In the genomic region with DNA sequence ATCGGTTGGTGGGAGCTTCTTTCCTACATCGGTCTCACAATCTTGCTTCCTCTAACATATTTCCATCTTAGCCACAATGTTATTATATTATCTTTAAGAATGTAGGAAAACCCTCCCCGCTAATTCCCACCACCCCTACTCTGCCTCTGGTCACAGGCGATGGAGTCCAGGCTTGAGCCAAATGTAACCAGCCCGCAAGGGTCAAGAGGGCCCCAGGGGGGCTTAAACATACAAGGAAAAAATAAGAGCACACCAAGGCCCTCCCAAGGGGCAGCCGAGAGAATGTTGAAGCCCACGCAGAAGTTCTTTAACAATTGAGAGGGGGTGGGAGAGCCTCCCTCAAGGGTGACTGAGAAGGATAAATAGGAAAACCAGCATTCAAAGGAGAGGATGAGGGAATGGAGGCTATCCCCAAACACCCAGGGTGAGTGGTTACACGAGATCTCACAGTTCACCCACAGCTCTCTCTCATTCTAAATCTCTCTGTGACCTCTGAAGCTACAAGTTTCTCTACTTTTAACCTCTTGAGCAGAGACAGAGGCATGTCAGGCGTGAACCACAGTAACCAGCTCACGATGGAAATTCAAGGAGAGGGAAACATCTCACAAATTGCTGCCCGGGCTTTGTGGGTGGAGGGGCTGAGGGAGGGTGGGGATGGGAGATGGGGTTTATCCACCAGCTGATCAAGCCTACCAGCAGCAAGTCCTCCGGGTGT, we compare ENCODE assay signal across 13 cellular contexts. TPM values are rescaled to one million over a fixed set of nuclear protein-coding genes. Genes with fewer than 3 reads are reported as not detected.
A peak's percentile ranks its signal among the peaks of the same experiment; 100 is the strongest.
DNase-seq lines count a peak whose midpoint lies in the region; ATAC-seq, FAIRE-seq and TF ChIP-seq lines count a peak whose summit lies in the region.
"Had no signal": no experiment of that assay in that cellular context is flagged by ENCODE, and none has a peak within 500 bp of the region (broad histone marks: within the 10 kb centered on the region; RNA-seq: fewer than 3 reads in every experiment).

No MANE protein-coding gene starts in this region.

- peaks cover 6 to 89% of the 10 kb centered on the region in 2 donors for H3K27me3 ChIP-seq in left lung
- H3K27me3 ChIP-seq in tibial nerve, result no peaks in the 10 kb centered on the region
- H3K27me3 ChIP-seq: colonic mucosa, Peyer's patch had no signal

- FAIRE-seq in HTR-8/SVneo (lab: Jason Lieb, UNC), result peak; percentile 33
- FAIRE-seq: TTC549 had no signal

- intact Hi-C loops in left lung (cut with DNase I), result no loop called here
- intact Hi-C loops in Calu3 (cut with micrococcal nuclease; ENCODE audit: unreplicated experiment), result no loop called here

- no peak for TF ChIP-seq EP300 in tibial nerve (IDR thresholded peaks at IDR 0.05)

- H3K27me3 Mint-ChIP-seq in T-cell, result peaks cover 4 to 8% of the 10 kb centered on the region in 2 donors
- H3K27me3 Mint-ChIP-seq in Calu3 (ENCODE audit: unreplicated experiment), result no peaks in the 10 kb centered on the region

- H3K36me3 ChIP-seq in left lung (no peaks in the 10 kb centered on the region), tibial nerve (no peaks in the 10 kb centered on the region)
- H3K36me3 ChIP-seq: colonic mucosa, Peyer's patch had no signal

- DNase-seq in HTR-8/SVneo (ENCODE audit: insufficient read length, low spot score) (no peak), brain pericyte (ENCODE audit: low read depth, low spot score) (peak; percentile 83), left lung (no peak), tibial nerve (ENCODE audit: low spot score in 2 of 2) (no peak), T-cell (no peak), NCI-H1694 treated with DMSO at 0.1 percent for 48 hours (lab: John Stamatoyannopoulos, UW) (no peak), Calu3 (no peak)
- DNase-seq: activated T-cell treated with anti-CD3 and anti-CD28 coated beads, Interleukin-2, amount 50 U/mL, for 72 hours; colonic mucosa; naive B cell; Peyer's patch had no signal

- no peak for TF ChIP-seq POLR2A in tibial nerve (IDR thresholded peaks at IDR 0.05)

- H3K36me3 Mint-ChIP-seq in T-cell (no peaks in the 10 kb centered on the region), Calu3 (ENCODE audit: insufficient read depth, unreplicated experiment) (no peaks in the 10 kb centered on the region)
- H3K36me3 Mint-ChIP-seq: naive B cell had no signal

- ATAC-seq in left lung (no peak), T-cell (replicated peaks in 1 of 4) (no peak), GM18873 (IDR thresholded peaks at IDR 0.05; ENCODE audit: low FRiP score, unreplicated experiment) (no peak)
- ATAC-seq: activated T-cell treated with anti-CD3 and anti-CD28 coated beads, Interleukin-2, amount 50 U/mL, for 72 hours had no signal

- WGBS in tibial nerve, 2 donors, result 55 to 56% methylated on average over 12 of the region's 12 CpGs

- H3K9me3 ChIP-seq in left lung (no peaks in the 10 kb centered on the region), tibial nerve (no peaks in the 10 kb centered on the region)
- H3K9me3 ChIP-seq: colonic mucosa, Peyer's patch had no signal

- H3K4me1 ChIP-seq in left lung, result peaks cover 0 to 4% of the 10 kb centered on the region in 2 donors
- H3K4me1 ChIP-seq in tibial nerve, result peaks cover 0 to 61% (median 11%) of the 10 kb centered on the region in 4 donors
- H3K4me1 ChIP-seq: colonic mucosa had no signal

- H3K9me3 Mint-ChIP-seq in T-cell (no peaks in the 10 kb centered on the region), Calu3 (ENCODE audit: low read depth, unreplicated experiment) (no peaks in the 10 kb centered on the region)
- H3K9me3 Mint-ChIP-seq: activated T-cell treated with anti-CD3 and anti-CD28 coated beads, Interleukin-2, amount 50 U/mL, for 72 hours; naive B cell had no signal

- no TSS peak for BruUV-seq in Calu3 (replicated peaks; lab: Mats Ljungman, UMichigan)

- CTCF ChIA-PET in T-cell (lab: Charles Lee) (interaction anchor here in 1 of 2 donors (0.6 kb wide), 2 partner anchors 99 to 333 kb away, joined by 3 read pairs; no protein-coding TSS in a partner anchor), Calu3 (lab: Charles Lee) (interaction anchor here (0.6 to 0.9 kb wide), 4 partner anchors 9 to 80 kb away, joined by 3 to 5 read pairs (median 4); no protein-coding TSS in a partner anchor)

- H3K4me3 ChIP-seq in left lung, result no peak overlapping the region
- H3K4me3 ChIP-seq in tibial nerve, result no peak overlapping the region
- H3K4me3 ChIP-seq: colonic mucosa, Peyer's patch had no signal

- H3K27ac Mint-ChIP-seq in T-cell (no peak overlapping the region), Calu3 (ENCODE audit: unreplicated experiment) (no peak overlapping the region)
- H3K27ac Mint-ChIP-seq: activated T-cell treated with anti-CD3 and anti-CD28 coated beads, Interleukin-2, amount 50 U/mL, for 72 hours; naive B cell had no signal

- H3K4me1 Mint-ChIP-seq in T-cell, result no peaks in the 10 kb centered on the region
- peaks cover 2% of the 10 kb centered on the region for H3K4me1 Mint-ChIP-seq in Calu3 (ENCODE audit: low read depth, unreplicated experiment)
- H3K4me1 Mint-ChIP-seq: naive B cell had no signal

- H3K27ac ChIP-seq in left lung, result peak overlapping the region; percentile 48 to 80
- H3K27ac ChIP-seq in tibial nerve, result peak overlapping the region; percentile 41 to 94 (median 73)
- H3K27ac ChIP-seq: colonic mucosa, Peyer's patch had no signal

- POLR2A ChIA-PET in T-cell (lab: Charles Lee), result no interaction called here

- H3K4me3 Mint-ChIP-seq in T-cell (no peak overlapping the region), Calu3 (ENCODE audit: low read depth, unreplicated experiment) (no peak overlapping the region)
- H3K4me3 Mint-ChIP-seq: activated T-cell treated with anti-CD3 and anti-CD28 coated beads, Interleukin-2, amount 50 U/mL, for 72 hours; naive B cell had no signal

- no peak for TF ChIP-seq CTCF in left lung (IDR thresholded peaks at IDR 0.05)
- TF ChIP-seq CTCF in tibial nerve (IDR thresholded peaks at IDR 0.05), result no peak
- TF ChIP-seq CTCF in Calu3 (IDR thresholded peaks at IDR 0.05; ENCODE audit: unreplicated experiment), result no peak

RNA-seq across cellular contexts. Expression of a gene that starts 31.4 kb away (rescaled TPM):
- total RNA-seq in left lung (10 to 100 TPM; 43.2 to 45.2 TPM), tibial nerve (100 to 1,000 TPM; 107 to 210 (median 168) TPM), T-cell (1 to 10 TPM in 1 of 5 donors, under 1 TPM in 4; 0.08 to 1.3 (median 0.70) TPM), Calu3 (2022) (31.9 and 35.5 TPM in 2 replicates)

RNA-seq across cellular contexts. Expression of a gene that starts 59.2 kb away (rescaled TPM):
- total RNA-seq in left lung, result 1 to 10 TPM; 7.7 to 10.0 TPM
- total RNA-seq in tibial nerve, result 10 to 100 TPM; 29.9 to 86.3 (median 54.8) TPM
- under 1 TPM in 2 of 5 donors, not detected in 3; 0.41 to 0.49 TPM for total RNA-seq in T-cell
- 30.4 and 30.8 TPM in 2 replicates for total RNA-seq in Calu3 (2022)

Comparison
In these comparisons a context has a peak if more than half of its experiments do, and no peak if none do; other contexts are left out.
1. RNA of a gene that starts 31.4 kb away (total RNA-seq): 107 to 210 TPM in tibial nerve, 43.2 to 45.2 TPM in left lung and 31.9 to 35.5 TPM in Calu3; 0.08 to 1.3 TPM in T-cell; every median in the first group is over 10 times any median in the second.
2. RNA of a gene that starts 59.2 kb away (total RNA-seq): 29.9 to 86.3 TPM in tibial nerve, 30.4 to 30.8 TPM in Calu3 and 7.7 to 10.0 TPM in left lung; 0.41 to 0.49 TPM in T-cell; every median in the first group is over 4 times any median in the second.